In the genomic region with DNA sequence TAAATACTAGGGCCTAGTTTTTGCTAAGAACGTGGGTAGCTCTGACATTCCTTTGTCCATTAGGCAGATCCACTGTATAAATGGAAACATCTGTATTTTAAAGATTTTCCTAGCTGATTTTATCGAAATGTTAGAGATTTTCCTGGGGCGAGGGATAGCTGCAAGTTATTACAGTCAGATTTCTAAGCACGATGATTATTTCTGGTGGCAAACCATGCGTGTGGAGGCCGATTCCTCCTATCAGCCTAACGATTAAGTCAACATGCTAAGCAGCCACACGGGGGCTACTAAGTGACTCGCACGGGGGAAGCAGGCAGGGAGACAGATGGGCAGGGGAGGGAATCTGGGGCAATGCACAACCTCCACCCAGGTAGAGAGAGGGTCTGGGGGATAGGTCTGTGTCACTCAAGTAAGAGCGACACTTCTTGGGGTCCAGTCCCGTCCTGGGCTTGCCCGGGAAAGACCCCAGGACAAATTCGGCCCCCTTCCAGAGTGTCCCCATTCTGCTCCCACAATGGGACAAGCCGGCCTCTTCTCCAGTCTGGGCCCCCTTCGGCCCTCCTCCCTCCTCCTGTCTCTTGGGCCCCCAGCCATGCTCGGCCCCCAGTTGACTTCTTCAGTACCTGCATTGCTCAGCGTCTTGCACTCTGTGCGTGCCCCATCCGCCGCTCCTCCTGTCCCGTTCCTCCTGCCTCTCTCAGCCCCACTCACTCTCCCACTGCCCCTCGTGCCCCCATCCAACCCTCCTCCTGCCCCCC, we compare ENCODE assay signal across 8 cellular contexts. TPM values are rescaled to one million over a fixed set of nuclear protein-coding genes. Genes with fewer than 3 reads are reported as not detected.
DNase-seq lines count a peak whose midpoint lies in the region; ATAC-seq, FAIRE-seq and TF ChIP-seq lines count a peak whose summit lies in the region.

No MANE protein-coding gene starts in this region.

- H3K9ac ChIP-seq in SK-N-MC (ENCODE audit: insufficient read length) (peak overlapping the region; percentile 94), adipocyte (ENCODE audit: low read length) (peak overlapping the region; percentile 97)

- WGBS in heart right ventricle, 2 donors, result 4 to 5% methylated on average over 23 of the region's 23 CpGs

- DNase-seq in D721Med (ENCODE audit: insufficient read length, low spot score), result peak; percentile 60
- peak; percentile 77 for DNase-seq in LoVo (ENCODE audit: low spot score)
- no peak for DNase-seq in SK-N-MC (ENCODE audit: low read depth, low spot score)
- DNase-seq in adipocyte (ENCODE audit: low read depth), result peak; percentile 93
- peak; percentile 44 to 61 for DNase-seq in heart right ventricle
- DNase-seq in posterior vena cava (ENCODE audit: low spot score), result peak; percentile 84
- DNase-seq in uterus, result peak; percentile 51 to 55

- TF ChIP-seq CTCF in D721Med (IDR thresholded peaks at IDR 0.05; ENCODE audit: insufficient read depth, missing control alignments), result peak; percentile 39
- peak; percentile 8 to 65 (median 50) for TF ChIP-seq CTCF in heart right ventricle (IDR thresholded peaks at IDR 0.05)
- peak in 3 of 4 experiments; percentile 32 to 48 (median 34) for TF ChIP-seq CTCF in uterus (IDR thresholded peaks at IDR 0.05)

- H3K4me3 ChIP-seq in SK-N-MC (peak overlapping the region; percentile 99), adipocyte (ENCODE audit: low read length) (peak overlapping the region; percentile 97), heart right ventricle (peak overlapping the region; percentile 60 to 91 (median 80)), uterus (peak overlapping the region; percentile 90 to 98)

- TF ChIP-seq POLR2A in uterus (IDR thresholded peaks at IDR 0.05), result no peak

- ATAC-seq in GM21619 (IDR thresholded peaks at IDR 0.05; ENCODE audit: unreplicated experiment) (peak; percentile 24), heart right ventricle (peak; percentile 41 to 81 (median 62))

- H3K36me3 ChIP-seq in SK-N-MC (ENCODE audit: insufficient read depth, low read length), result peaks cover 18% of the 10 kb centered on the region; the same call in 1 of the 2 replicates
- H3K36me3 ChIP-seq in adipocyte (ENCODE audit: control insufficient read depth, insufficient read depth, low read length, severe bottlenecking), result peaks cover 20% of the 10 kb centered on the region
- H3K36me3 ChIP-seq in heart right ventricle, result peaks cover 0 to 23% (median 12%) of the 10 kb centered on the region in 9 donors
- H3K36me3 ChIP-seq in uterus, result no peaks in the 10 kb centered on the region

- H3K4me1 ChIP-seq in adipocyte (ENCODE audit: control insufficient read depth, insufficient read depth, low read length), result peaks cover 23% of the 10 kb centered on the region
- H3K4me1 ChIP-seq in heart right ventricle, result peaks cover 8 to 53% (median 32%) of the 10 kb centered on the region in 9 donors
- H3K4me1 ChIP-seq in uterus, result peaks cover 9 to 10% of the 10 kb centered on the region in 2 donors

- intact Hi-C loops in heart right ventricle (cut with DNase I) (loop anchor here in 5 of 10 donors (2.0 to 5.0 kb wide), 3 partner anchors 41 to 114 kb away; partner anchors contain the start of gene LRP5 (in 1 of the 5)), posterior vena cava (cut with DNase I) (no loop called here), uterus (cut with DNase I; ENCODE audit: low total_unique reads) (no loop called here)

- H3K27ac ChIP-seq in SK-N-MC (peak overlapping the region; percentile 45), heart right ventricle (peak overlapping the region; percentile 76 to 99 (median 95)), uterus (peak overlapping the region; percentile 94 to 95)

- H3K27me3 ChIP-seq in adipocyte (replicated peaks; ENCODE audit: control insufficient read depth, insufficient read depth, low read length) (no peaks in the 10 kb centered on the region), heart right ventricle (no peaks in the 10 kb centered on the region), uterus (no peaks in the 10 kb centered on the region)

- H3K9me3 ChIP-seq in SK-N-MC (ENCODE audit: low read depth, low read length) (no peaks in the 10 kb centered on the region), adipocyte (ENCODE audit: control insufficient read depth, low read length) (no peaks in the 10 kb centered on the region), heart right ventricle (no peaks in the 10 kb centered on the region), uterus (no peaks in the 10 kb centered on the region)

- FAIRE-seq in D721Med (lab: Jason Lieb, UNC), result no peak

RNA-seq across cellular contexts. Expression of gene C11orf24, which starts 0.6 kb away (rescaled TPM):
- total RNA-seq in heart right ventricle (10 to 100 TPM; 14.9 to 45.6 (median 28.1) TPM), posterior vena cava (10 to 100 TPM; 67.2 to 74.9 TPM), uterus (100 to 1,000 TPM in 1 of 4 donors, 10 to 100 TPM in 3; 23.2 to 136 (median 33.4) TPM)
- polyA plus RNA-seq in heart right ventricle, result 10 to 100 TPM; 54.2 to 62.2 TPM

RNA-seq across cellular contexts. Expression of gene LRP5, which starts 41.2 kb away (rescaled TPM):
- total RNA-seq in heart right ventricle (10 to 100 TPM; 33.9 to 73.3 (median 46.3) TPM), posterior vena cava (10 to 100 TPM; 46.2 to 48.5 TPM), uterus (10 to 100 TPM; 19.1 to 86.2 (median 43.9) TPM)
- polyA plus RNA-seq in heart right ventricle, result 10 to 100 TPM; 23.2 to 71.6 TPM

RNA-seq across cellular contexts. Expression of gene KMT5B, which starts 58.1 kb away (rescaled TPM):
- total RNA-seq in heart right ventricle (10 to 100 TPM; 26.2 to 37.1 (median 30.5) TPM), posterior vena cava (10 to 100 TPM; 34.3 to 39.0 TPM), uterus (100 to 1,000 TPM in 1 of 4 donors, 10 to 100 TPM in 3; 13.5 to 108 (median 79.4) TPM)
- polyA plus RNA-seq in heart right ventricle, result 10 to 100 TPM; 10.5 to 25.0 TPM

Comparison
In these comparisons a context has a peak if more than half of its experiments do, and no peak if none do; other contexts are left out.
1. H3K27ac ChIP-seq: peak in every context shown above with its lines; median percentile 95 in heart right ventricle; 94 in uterus; 45 in SK-N-MC.